31 cellular contexts compared by ENCODE assay signal in genomic region chr9:72701510-72701909, GRCh38.
DNase-seq lines count a peak whose midpoint lies in the region; ATAC-seq and TF ChIP-seq lines count a peak whose summit lies in the region.
"Had no signal": no experiment of that assay in that cellular context is flagged by ENCODE, and none has a peak within 500 bp of the region (broad histone marks: within the 10 kb centered on the region; RNA-seq: fewer than 3 reads in every experiment).

No MANE protein-coding gene starts in this region.

- H3K79me1 ChIP-seq in neuronal stem cell (ENCODE audit: low read depth, low read length) = no peaks in the 10 kb centered on the region

- H3K4me2 ChIP-seq in GM23338 (no peak overlapping the region), neuronal stem cell (ENCODE audit: insufficient read depth, low read length, poor library complexity, severe bottlenecking) (no peak overlapping the region)
- H3K4me2 ChIP-seq: A549; BLaER1; BLaER1 treated with 17β-estradiol and CSF1 and Interleukin-3, amounts not matched to agents 10 nM and 100 nM had no signal

- H3K9me3 ChIP-seq in neuronal stem cell (replicated peaks in 1 of 2; ENCODE audit: control insufficient read depth in 2 of 2, insufficient read depth in 1 of 2, low read depth in 1 of 2, low read length in 2 of 2) (no peaks in the 10 kb centered on the region), upper lobe of left lung (no peaks in the 10 kb centered on the region)
- H3K9me3 ChIP-seq: A549; BE2C; BLaER1; BLaER1 treated with 17β-estradiol and CSF1 and Interleukin-3, amounts not matched to agents 10 nM and 100 nM; Caco-2 had no signal

- no peak overlapping the region for H3K4ac ChIP-seq in neuronal stem cell (ENCODE audit: low read length)

- H3K9me3 Mint-ChIP-seq in GM23338 = no peaks in the 10 kb centered on the region
- H3K9me3 Mint-ChIP-seq: CD14-positive monocyte; CD4-positive, alpha-beta memory T cell; CD4-positive, alpha-beta T cell; CD4-positive, CD25-positive, alpha-beta regulatory T cell; CD8-positive, alpha-beta memory T cell; CD8-positive, alpha-beta T cell had no signal

- TF ChIP-seq CTCF in GM23338 (conservative IDR thresholded peaks at IDR 0.05; ENCODE audit: low read depth in 2 of 2) = no peak
- no peak for TF ChIP-seq CTCF in upper lobe of left lung (IDR thresholded peaks at IDR 0.05)

- no peak for TF ChIP-seq EP300 in upper lobe of left lung (IDR thresholded peaks at IDR 0.05)

- H3K36me3 Mint-ChIP-seq in GM23338 (ENCODE audit: low read depth) = no peaks in the 10 kb centered on the region
- H3K36me3 Mint-ChIP-seq: CD14-positive monocyte; CD4-positive, alpha-beta memory T cell; CD4-positive, CD25-positive, alpha-beta regulatory T cell; CD8-positive, alpha-beta memory T cell; CD8-positive, alpha-beta T cell had no signal

- H2BK5ac ChIP-seq in neuronal stem cell (ENCODE audit: low read length) = no peak overlapping the region

- no peak overlapping the region for H3K27ac ChIP-seq in GM23338 (ENCODE audit: low read depth)
- no peak overlapping the region for H3K27ac ChIP-seq in neuronal stem cell (replicated peaks; ENCODE audit: low read length)
- no peak overlapping the region for H3K27ac ChIP-seq in upper lobe of left lung
- H3K27ac ChIP-seq: 22Rv1; A549; BLaER1; BLaER1 treated with 17β-estradiol and CSF1 and Interleukin-3, amounts not matched to agents 10 nM and 100 nM; C4-2B had no signal

- H3K4me3 ChIP-seq in GM23338 (no peak overlapping the region), neuronal stem cell (ENCODE audit: low read length in 2 of 2) (no peak overlapping the region), upper lobe of left lung (no peak overlapping the region)
- H3K4me3 ChIP-seq: A549; BLaER1; BLaER1 treated with 17β-estradiol and CSF1 and Interleukin-3, amounts not matched to agents 10 nM and 100 nM had no signal

- no peaks in the 10 kb centered on the region for H3F3A ChIP-seq in GM23338 (replicated peaks; ENCODE audit: low read depth)

- no CpG with 5 or more reads among the region's 3 CpGs for WGBS in neuronal stem cell (ENCODE audit: extremely low coverage in 2 of 2, insufficient read length in 2 of 2, insufficient replicate concordance in 1 of 2), 2 donors
- 93 to 99% methylated on average over 3 of the region's 3 CpGs for WGBS in upper lobe of left lung, 2 donors

- peak overlapping the region; percentile 43; the same call in 1 of the 2 replicates for H2AFZ ChIP-seq in GM23338
- H2AFZ ChIP-seq in neuronal stem cell (ENCODE audit: low read length) = peak overlapping the region; percentile 35

- H2AK5ac ChIP-seq in neuronal stem cell (ENCODE audit: low read depth, low read length) = no peak overlapping the region

- H3K79me2 ChIP-seq in GM23338 (replicated peaks; ENCODE audit: insufficient read depth) = no peaks in the 10 kb centered on the region

- ATAC-seq in GM23338 (no peak), upper lobe of left lung (ENCODE audit: low FRiP score in 2 of 2) (no peak), GM19455 (IDR thresholded peaks at IDR 0.05; ENCODE audit: unreplicated experiment) (no peak)
- ATAC-seq: A549; CD8-positive, alpha-beta T cell had no signal

- no peak overlapping the region for H4K8ac ChIP-seq in neuronal stem cell (ENCODE audit: low read depth, low read length)

- no peak overlapping the region for H3K4me3 Mint-ChIP-seq in GM23338
- H3K4me3 Mint-ChIP-seq: B cell; CD14-positive monocyte; CD4-positive, alpha-beta memory T cell; CD4-positive, alpha-beta T cell; CD4-positive, CD25-positive, alpha-beta regulatory T cell; CD8-positive, alpha-beta memory T cell; CD8-positive, alpha-beta T cell had no signal

- no peak overlapping the region for H2BK15ac ChIP-seq in neuronal stem cell (ENCODE audit: low read length)

- H3K27me3 Mint-ChIP-seq in GM23338 (ENCODE audit: insufficient read depth, low read depth, poor library complexity) = peaks cover 2% of the 10 kb centered on the region
- H3K27me3 Mint-ChIP-seq: B cell; CD4-positive, alpha-beta T cell; CD4-positive, CD25-positive, alpha-beta regulatory T cell; CD8-positive, alpha-beta memory T cell had no signal

- H3K9me2 ChIP-seq in GM23338 (ENCODE audit: insufficient read depth) = no peaks in the 10 kb centered on the region

- H4K20me1 ChIP-seq in GM23338 (replicated peaks; ENCODE audit: insufficient read depth) = no peaks in the 10 kb centered on the region
- H4K20me1 ChIP-seq: BLaER1; BLaER1 treated with 17β-estradiol and CSF1 and Interleukin-3, amounts not matched to agents 10 nM and 100 nM had no signal

- no peak overlapping the region for H3K23ac ChIP-seq in neuronal stem cell (ENCODE audit: low read depth, low read length, poor library complexity)

- H3K27ac Mint-ChIP-seq in GM23338 = no peak overlapping the region
- H3K27ac Mint-ChIP-seq: B cell; CD14-positive monocyte; CD4-positive, alpha-beta memory T cell; CD4-positive, alpha-beta T cell; CD4-positive, CD25-positive, alpha-beta regulatory T cell; CD8-positive, alpha-beta memory T cell; CD8-positive, alpha-beta T cell had no signal

- H3K27me3 ChIP-seq in GM23338 (ENCODE audit: insufficient read depth) = no peaks in the 10 kb centered on the region
- no peaks in the 10 kb centered on the region for H3K27me3 ChIP-seq in neuronal stem cell (ENCODE audit: control insufficient read depth in 3 of 3, insufficient read depth in 3 of 3, low read depth in 1 of 3, low read length in 3 of 3)
- H3K27me3 ChIP-seq in upper lobe of left lung = no peaks in the 10 kb centered on the region
- H3K27me3 ChIP-seq: BE2C; BLaER1; BLaER1 treated with 17β-estradiol and CSF1 and Interleukin-3, amounts not matched to agents 10 nM and 100 nM had no signal

- no peak overlapping the region for H4K91ac ChIP-seq in neuronal stem cell (ENCODE audit: low read depth, low read length, poor library complexity)

- H3K18ac ChIP-seq in neuronal stem cell (ENCODE audit: low read length) = no peak overlapping the region

- H3K4me1 ChIP-seq in GM23338 (ENCODE audit: insufficient read depth) (no peaks in the 10 kb centered on the region), neuronal stem cell (ENCODE audit: control insufficient read depth in 2 of 2, insufficient read depth in 1 of 2, low read depth in 1 of 2, low read length in 2 of 2) (peaks cover 3% of the 10 kb centered on the region in 2 donors), upper lobe of left lung (no peaks in the 10 kb centered on the region)
- H3K4me1 ChIP-seq: A549; BE2C; BLaER1; BLaER1 treated with 17β-estradiol and CSF1 and Interleukin-3, amounts not matched to agents 10 nM and 100 nM; Caco-2 had no signal

- no peak overlapping the region for H3K9ac ChIP-seq in neuronal stem cell (ENCODE audit: low read depth, low read length, poor library complexity)
- H3K9ac ChIP-seq: BLaER1; BLaER1 treated with 17β-estradiol and CSF1 and Interleukin-3, amounts not matched to agents 10 nM and 100 nM had no signal

- no peak for TF ChIP-seq POLR2A in upper lobe of left lung (IDR thresholded peaks at IDR 0.05)

- H2BK12ac ChIP-seq in neuronal stem cell (ENCODE audit: low read length) = no peak overlapping the region

- H3K36me3 ChIP-seq in GM23338 (ENCODE audit: insufficient read depth) (no peaks in the 10 kb centered on the region), neuronal stem cell (replicated peaks in 1 of 2; ENCODE audit: control insufficient read depth in 2 of 2, insufficient read depth in 2 of 2, low read length in 2 of 2) (no peaks in the 10 kb centered on the region), upper lobe of left lung (no peaks in the 10 kb centered on the region)
- H3K36me3 ChIP-seq: BE2C; BLaER1; BLaER1 treated with 17β-estradiol and CSF1 and Interleukin-3, amounts not matched to agents 10 nM and 100 nM had no signal

- H3K4me1 Mint-ChIP-seq in GM23338 = peaks cover 2% of the 10 kb centered on the region; the same call in 1 of the 3 replicates
- H3K4me1 Mint-ChIP-seq: B cell; CD14-positive monocyte; CD4-positive, alpha-beta memory T cell; CD4-positive, CD25-positive, alpha-beta regulatory T cell; CD8-positive, alpha-beta memory T cell had no signal

- no peak overlapping the region for H3K14ac ChIP-seq in neuronal stem cell (ENCODE audit: low read length)

- H2BK120ac ChIP-seq in neuronal stem cell (ENCODE audit: low read depth, low read length) = no peak overlapping the region

- DNase-seq in GM23338 (ENCODE audit: low spot score) = no peak
- no peak for DNase-seq in neuronal stem cell (ENCODE audit: low spot score)
- DNase-seq in upper lobe of left lung = no peak
- DNase-seq: 8988T; ACHN; AML-193; BE2C; C1 segment of cervical spinal cord; Caco-2; Calu3; CD4-positive, alpha-beta memory T cell; CD4-positive, alpha-beta T cell; CD4-positive, CD25-positive, alpha-beta regulatory T cell; CD8-positive, alpha-beta memory T cell; CD8-positive, alpha-beta T cell; COR-L47; DMS 273 treated with DMSO at 0.1 percent for 48 hours; DMS153; DMS53; DMS79; DMS79 treated with DMSO at 0.1 percent for 48 hours; DND-41; EL had no signal

TF ChIP-seq in GM23338, 12 proteins besides CTCF, POLR2A, EP300 and RAD21 (continues in another document):
- TF ChIP-seq STAT1 (IDR thresholded peaks at IDR 0.05; ENCODE audit: unreplicated experiment) (no peak), ETS1 (IDR thresholded peaks at IDR 0.05) (no peak), ZNF331 (CRISPR knock-in tag; IDR thresholded peaks at IDR 0.05; ENCODE audit: low read depth) (no peak), JUNB (IDR thresholded peaks at IDR 0.05; ENCODE audit: unreplicated experiment) (no peak)
